ENCODE assay signal across 10 cellular contexts in the genomic region with DNA sequence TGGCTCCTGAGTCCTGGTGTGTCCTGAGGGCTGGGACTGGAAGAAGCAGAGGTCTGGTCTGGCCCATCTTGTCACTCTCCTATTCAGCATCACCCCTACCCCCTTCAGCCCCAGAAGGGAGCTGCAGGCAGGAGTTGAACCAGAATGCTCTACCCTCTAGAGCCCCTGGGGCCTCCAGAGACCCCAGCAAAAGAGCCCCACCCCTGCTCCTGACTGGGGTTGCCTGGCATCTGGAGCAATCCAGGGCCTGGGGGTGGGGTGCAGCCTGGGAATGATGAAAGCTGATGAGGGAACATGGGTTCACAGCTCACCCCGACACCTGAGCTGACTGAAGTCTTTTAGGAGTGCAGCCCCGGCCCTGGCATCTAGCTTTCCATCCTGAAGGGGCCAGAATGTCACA. TPM values are rescaled to one million over a fixed set of nuclear protein-coding genes. Genes with fewer than 3 reads are reported as not detected.
DNase-seq lines count a peak whose midpoint lies in the region; ATAC-seq and TF ChIP-seq lines count a peak whose summit lies in the region.
"Had no signal": no experiment of that assay in that cellular context is flagged by ENCODE, and none has a peak within 500 bp of the region (broad histone marks: within the 10 kb centered on the region; RNA-seq: fewer than 3 reads in every experiment).

No MANE protein-coding gene starts in this region.

- peaks cover 39% of the 10 kb centered on the region for H3K4me1 Mint-ChIP-seq in activated naive CD4-positive, alpha-beta T cell treated with anti-CD3 and anti-CD28 coated beads, Interleukin-2, amount 50 U/mL, for 24 hours
- peaks cover 30% of the 10 kb centered on the region for H3K4me1 Mint-ChIP-seq in activated naive CD4-positive, alpha-beta T cell treated with anti-CD3 and anti-CD28 coated beads for 36 hours (ENCODE audit: low read depth)
- H3K4me1 Mint-ChIP-seq in immature natural killer cell, result peaks cover 33 to 41% of the 10 kb centered on the region in 2 donors

- H3K4me3 ChIP-seq in thoracic aorta, result no peak overlapping the region
- H3K4me3 ChIP-seq: SK-N-MC had no signal

- no peaks in the 10 kb centered on the region for H3K27me3 Mint-ChIP-seq in activated naive CD4-positive, alpha-beta T cell treated with anti-CD3 and anti-CD28 coated beads, Interleukin-2, amount 50 U/mL, for 24 hours
- no peaks in the 10 kb centered on the region for H3K27me3 Mint-ChIP-seq in activated naive CD4-positive, alpha-beta T cell treated with anti-CD3 and anti-CD28 coated beads for 36 hours (ENCODE audit: low read depth)
- no peaks in the 10 kb centered on the region for H3K27me3 Mint-ChIP-seq in immature natural killer cell (ENCODE audit: low read depth in 3 of 3)

- intact Hi-C loops in activated naive CD4-positive, alpha-beta T cell treated with anti-CD3 and anti-CD28 coated beads for 36 hours (cut with micrococcal nuclease), result loop anchor here (1.0 to 10.0 kb wide), 13 partner anchors 31 to 675 kb away; a partner anchor contains a TSS

- no peak overlapping the region for H3K4me3 Mint-ChIP-seq in activated naive CD4-positive, alpha-beta T cell treated with anti-CD3 and anti-CD28 coated beads, Interleukin-2, amount 50 U/mL, for 24 hours
- H3K4me3 Mint-ChIP-seq in activated naive CD4-positive, alpha-beta T cell treated with anti-CD3 and anti-CD28 coated beads for 36 hours, result no peak overlapping the region
- peak overlapping the region in 2 of 5 donors; percentile 26 to 31 for H3K4me3 Mint-ChIP-seq in immature natural killer cell

- no peaks in the 10 kb centered on the region for H3K9me3 ChIP-seq in thoracic aorta

- H3K36me3 ChIP-seq in thoracic aorta, result no peaks in the 10 kb centered on the region

- ATAC-seq in thoracic aorta (ENCODE audit: insufficient number of reproducible peaks, low FRiP score, low read depth), result no peak
- no peak for ATAC-seq in GM21737 (IDR thresholded peaks at IDR 0.05; ENCODE audit: unreplicated experiment)

- TF ChIP-seq CTCF in VCaP (conservative IDR thresholded peaks at IDR 0.05) (no peak), thoracic aorta (IDR thresholded peaks at IDR 0.05) (no peak)

- H3K9me3 Mint-ChIP-seq in activated naive CD4-positive, alpha-beta T cell treated with anti-CD3 and anti-CD28 coated beads, Interleukin-2, amount 50 U/mL, for 24 hours, result no peaks in the 10 kb centered on the region
- H3K9me3 Mint-ChIP-seq in activated naive CD4-positive, alpha-beta T cell treated with anti-CD3 and anti-CD28 coated beads for 36 hours, result no peaks in the 10 kb centered on the region
- no peaks in the 10 kb centered on the region for H3K9me3 Mint-ChIP-seq in immature natural killer cell

- peak overlapping the region; percentile 38 for H3K27ac Mint-ChIP-seq in activated naive CD4-positive, alpha-beta T cell treated with anti-CD3 and anti-CD28 coated beads, Interleukin-2, amount 50 U/mL, for 24 hours
- H3K27ac Mint-ChIP-seq in activated naive CD4-positive, alpha-beta T cell treated with anti-CD3 and anti-CD28 coated beads for 36 hours, result no peak overlapping the region
- H3K27ac Mint-ChIP-seq in immature natural killer cell, result peak overlapping the region in 5 of 6 donors; percentile 14 to 49 (median 32)

- H3K4me1 ChIP-seq in thoracic aorta (ENCODE audit: control insufficient read depth in 1 of 2, low read depth in 2 of 2), result peaks cover 0 to 14% of the 10 kb centered on the region in 2 donors

- no peaks in the 10 kb centered on the region for H3K27me3 ChIP-seq in thoracic aorta (replicated peaks; ENCODE audit: insufficient read depth)

- no peaks in the 10 kb centered on the region for H3K36me3 Mint-ChIP-seq in activated naive CD4-positive, alpha-beta T cell treated with anti-CD3 and anti-CD28 coated beads, Interleukin-2, amount 50 U/mL, for 24 hours
- no peaks in the 10 kb centered on the region for H3K36me3 Mint-ChIP-seq in activated naive CD4-positive, alpha-beta T cell treated with anti-CD3 and anti-CD28 coated beads for 36 hours (ENCODE audit: low read depth)
- no peaks in the 10 kb centered on the region for H3K36me3 Mint-ChIP-seq in immature natural killer cell

- no peak for DNase-seq in activated naive CD4-positive, alpha-beta T cell treated with anti-CD3 and anti-CD28 coated beads for 36 hours
- no peak for DNase-seq in immature natural killer cell
- no peak for DNase-seq in thoracic aorta (ENCODE audit: low spot score)
- DNase-seq in mucosa of gallbladder (ENCODE audit: low spot score), result no peak
- no peak for DNase-seq in NCI-H1417 treated with DMSO at 0.1 percent for 48 hours (lab: John Stamatoyannopoulos, UW)

- CTCF ChIA-PET in activated naive CD4-positive, alpha-beta T cell treated with anti-CD3 and anti-CD28 coated beads for 36 hours (lab: Charles Lee), result interaction anchor here (0.6 to 23.0 kb wide), 65 partner anchors 11 to 687 kb away, joined by 3 to 704 read pairs (median 4); a partner anchor contains a TSS

- peak overlapping the region; percentile 88 for H3K27ac ChIP-seq in VCaP
- H3K27ac ChIP-seq in thoracic aorta, result peak overlapping the region; percentile 31 to 59
- H3K27ac ChIP-seq: SK-N-MC had no signal

RNA-seq across cellular contexts. Expression of a gene that starts 12.2 kb away (rescaled TPM):
- total RNA-seq in activated naive CD4-positive, alpha-beta T cell treated with anti-CD3 and anti-CD28 coated beads for 36 hours, result under 1 TPM; 0.25 to 0.48 TPM
- polyA plus RNA-seq in immature natural killer cell, result 1 to 10 TPM in 2 of 3 donors, under 1 TPM in 1; 0.77 to 3.6 (median 1.9) TPM
- total RNA-seq in thoracic aorta (10 to 100 TPM; 27.5 to 52.5 TPM), mucosa of gallbladder (20.5 TPM)
- polyA plus RNA-seq: BJ had no signal

RNA-seq across cellular contexts. Expression of a gene that starts 31.6 kb away (rescaled TPM):
- 100 to 1,000 TPM in 1 of 2 experiments, 10 to 100 TPM in 1; 97.4 to 101 TPM for total RNA-seq in activated naive CD4-positive, alpha-beta T cell treated with anti-CD3 and anti-CD28 coated beads for 36 hours
- 100 to 1,000 TPM in 1 of 3 donors, 10 to 100 TPM in 2; 86.0 to 116 (median 94.7) TPM for polyA plus RNA-seq in immature natural killer cell
- total RNA-seq in thoracic aorta (100 to 1,000 TPM; 237 to 273 TPM), mucosa of gallbladder (206 TPM)

Comparison
In these comparisons a context has a peak if more than half of its experiments do, and no peak if none do; other contexts are left out.
1. RNA of a gene that starts 12.2 kb away (total RNA-seq): 27.5 to 52.5 TPM in thoracic aorta and 20.5 TPM in mucosa of gallbladder (single experiment); 0.25 to 0.48 TPM in activated naive CD4-positive, alpha-beta T cell treated with anti-CD3 and anti-CD28 coated beads for 36 hours; every median in the first group is over 10 times any median in the second.